In genomic region chr20:62444286-62444685, GRCh38 we compare ENCODE assay signal across 1 cellular context.
TF ChIP-seq lines count a peak whose summit lies in the region.

No MANE protein-coding gene starts in this region.

TF ChIP-seq in K562, 482 proteins besides CTCF, POLR2A, EP300 and RAD21 (continued from another document):
- no peak for TF ChIP-seq FOSL1 (tag; conservative IDR thresholded peaks at IDR 0.05)
- no peak for TF ChIP-seq SMARCC2 (IDR thresholded peaks at IDR 0.05; ENCODE audit: low read depth)
- no peak for TF ChIP-seq SRF (CRISPR knock-in tag; IDR thresholded peaks at IDR 0.05)
- no peak for TF ChIP-seq HDAC8 (tag; IDR thresholded peaks at IDR 0.05)
- TF ChIP-seq NR4A1 (CRISPR knock-in tag; IDR thresholded peaks at IDR 0.05) = no peak
- no peak for TF ChIP-seq NR4A1 (tag; IDR thresholded peaks at IDR 0.05)
- no peak for TF ChIP-seq ZNF197 (CRISPR knock-in tag; IDR thresholded peaks at IDR 0.05; ENCODE audit: low read depth)
